Comparison of ENCODE assay signal across 1 cellular context in genomic region chr19:29671393-29672076, GRCh38.
A peak's percentile ranks its signal among the peaks of the same experiment; 100 is the strongest.
TF ChIP-seq lines count a peak whose summit lies in the region.

No MANE protein-coding gene starts in this region.

TF ChIP-seq in GM12878, 131 proteins besides CTCF, POLR2A, EP300 and RAD21 (continued from another document and continues in another):
- TF ChIP-seq ZNF687 (IDR thresholded peaks at IDR 0.05) (peak; percentile 89), TBL1XR1 (IDR thresholded peaks at IDR 0.05; ENCODE audit: low read depth, low read length) (no peak), SMARCA5 (IDR thresholded peaks at IDR 0.05) (no peak), SPI1 (IDR thresholded peaks at IDR 0.05; ENCODE audit: borderline replicate concordance, insufficient read depth, low read depth, low read length) (peak; percentile 39; the same call in 1 of the 2 replicates), RUNX3 (IDR thresholded peaks at IDR 0.05; ENCODE audit: low read length) (peak; percentile 73), TCF12 (IDR thresholded peaks at IDR 0.05; ENCODE audit: low read depth, low read length) (no peak), SUPT20H (IDR thresholded peaks at IDR 0.05; ENCODE audit: borderline replicate concordance, control insufficient read depth, low read depth, low read length) (no peak), SP1 (IDR thresholded peaks at IDR 0.05; ENCODE audit: low read depth, low read length) (no peak), NFIC (IDR thresholded peaks at IDR 0.05; ENCODE audit: low read depth, low read length) (peak; percentile 59; the same call in 1 of the 2 replicates), RAD51 (IDR thresholded peaks at IDR 0.05) (peak; percentile 69), EGR1 (IDR thresholded peaks at IDR 0.05; ENCODE audit: borderline replicate concordance in 1 of 2, low read depth in 2 of 2, low read length in 2 of 2) (no peak), TCF3 (IDR thresholded peaks at IDR 0.05; ENCODE audit: borderline replicate concordance, insufficient read depth, low read depth, low read length) (0 out of 2 replicates have a peak, but pooled peaks have one; percentile 12), SUZ12 (IDR thresholded peaks at IDR 0.05; ENCODE audit: unreplicated experiment) (no peak), PAX5 (IDR thresholded peaks at IDR 0.05; ENCODE audit: borderline replicate concordance, low read depth, low read length) (peak; percentile 90), RB1 (IDR thresholded peaks at IDR 0.05; ENCODE audit: borderline replicate concordance) (no peak), ATF7 (IDR thresholded peaks at IDR 0.05; ENCODE audit: low read depth) (peak; percentile 70), YY1 (IDR thresholded peaks at IDR 0.05; ENCODE audit: low read depth, low read length) (no peak), TAF1 (IDR thresholded peaks at IDR 0.05; ENCODE audit: borderline replicate concordance, low read depth, low read length) (0 out of 2 replicates have a peak, but pooled peaks have one; percentile 29), POU2F2 (IDR thresholded peaks at IDR 0.05; ENCODE audit: borderline replicate concordance, low read depth, low read length) (peak; percentile 63; the same call in 1 of the 3 replicates), YBX1 (IDR thresholded peaks at IDR 0.05) (no peak), IKZF1 (conservative IDR thresholded peaks at IDR 0.05) (peak; percentile 73), BACH1 (IDR thresholded peaks at IDR 0.05; ENCODE audit: borderline replicate concordance) (peak; percentile 96), IKZF2 (IDR thresholded peaks at IDR 0.05) (peak in 1 of 2 experiments; percentile 74; a peak in 2 of 4 replicates), NBN (IDR thresholded peaks at IDR 0.05) (no peak; the same call in none of the 2 replicates), BCL11A (IDR thresholded peaks at IDR 0.05; ENCODE audit: low read depth, low read length) (0 out of 2 replicates have a peak, but pooled peaks have one; percentile 6), MEF2B (IDR thresholded peaks at IDR 0.05; ENCODE audit: partially characterized antibody, poor library complexity, severe bottlenecking) (peak; percentile 72), CUX1 (IDR thresholded peaks at IDR 0.05; ENCODE audit: insufficient replicate concordance, low read depth, low read length) (no peak), CHD2 (IDR thresholded peaks at IDR 0.05; ENCODE audit: borderline replicate concordance, low read depth, low read length) (no peak), EED (IDR thresholded peaks at IDR 0.05; ENCODE audit: low read depth) (0 out of 2 replicates have a peak, but pooled peaks have one; percentile 22), MTA2 (IDR thresholded peaks at IDR 0.05; ENCODE audit: low read depth) (peak; percentile 28; the same call in 1 of the 2 replicates), FOS (IDR thresholded peaks at IDR 0.05; ENCODE audit: borderline replicate concordance, extremely low read depth, insufficient read length) (no peak), POLR2AphosphoS5 (IDR thresholded peaks at IDR 0.05; ENCODE audit: low read length) (0 out of 2 replicates have a peak, but pooled peaks have one; percentile 39), HDGF (IDR thresholded peaks at IDR 0.05) (peak; percentile 64; the same call in 1 of the 2 replicates), MEF2A (IDR thresholded peaks at IDR 0.05; ENCODE audit: insufficient read depth, low read depth, low read length) (peak; percentile 72; the same call in 1 of the 2 replicates), CREM (IDR thresholded peaks at IDR 0.05; ENCODE audit: low read depth) (peak; percentile 56; the same call in 1 of the 2 replicates), DPF2 (IDR thresholded peaks at IDR 0.05) (peak; percentile 79), TARDBP (IDR thresholded peaks at IDR 0.05; ENCODE audit: borderline replicate concordance) (peak; percentile 54; the same call in 1 of the 2 replicates), SMAD1 (IDR thresholded peaks at IDR 0.05; ENCODE audit: low read depth, partially characterized antibody) (peak; percentile 99), CREB1 (IDR thresholded peaks at IDR 0.05; ENCODE audit: low read depth) (peak; percentile 40; the same call in 1 of the 2 replicates), PML (IDR thresholded peaks at IDR 0.05; ENCODE audit: low read length) (no peak; the same call in 1 of the 2 replicates), HDAC2 (IDR thresholded peaks at IDR 0.05) (no peak)
- TF ChIP-seq, protein P1, sequence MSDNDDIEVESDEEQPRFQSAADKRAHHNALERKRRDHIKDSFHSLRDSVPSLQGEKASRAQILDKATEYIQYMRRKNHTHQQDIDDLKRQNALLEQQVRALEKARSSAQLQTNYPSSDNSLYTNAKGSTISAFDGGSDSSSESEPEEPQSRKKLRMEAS (IDR thresholded peaks at IDR 0.05; ENCODE audit: low read depth, low read length) = peak; percentile 90
- TF ChIP-seq, protein P2, sequence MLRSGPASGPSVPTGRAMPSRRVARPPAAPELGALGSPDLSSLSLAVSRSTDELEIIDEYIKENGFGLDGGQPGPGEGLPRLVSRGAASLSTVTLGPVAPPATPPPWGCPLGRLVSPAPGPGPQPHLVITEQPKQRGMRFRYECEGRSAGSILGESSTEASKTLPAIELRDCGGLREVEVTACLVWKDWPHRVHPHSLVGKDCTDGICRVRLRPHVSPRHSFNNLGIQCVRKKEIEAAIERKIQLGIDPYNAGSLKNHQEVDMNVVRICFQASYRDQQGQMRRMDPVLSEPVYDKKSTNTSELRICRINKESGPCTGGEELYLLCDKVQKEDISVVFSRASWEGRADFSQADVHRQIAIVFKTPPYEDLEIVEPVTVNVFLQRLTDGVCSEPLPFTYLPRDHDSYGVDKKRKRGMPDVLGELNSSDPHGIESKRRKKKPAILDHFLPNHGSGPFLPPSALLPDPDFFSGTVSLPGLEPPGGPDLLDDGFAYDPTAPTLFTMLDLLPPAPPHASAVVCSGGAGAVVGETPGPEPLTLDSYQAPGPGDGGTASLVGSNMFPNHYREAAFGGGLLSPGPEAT (IDR thresholded peaks at IDR 0.05; ENCODE audit: low read depth) = peak; percentile 82
- TF ChIP-seq, protein P3, sequence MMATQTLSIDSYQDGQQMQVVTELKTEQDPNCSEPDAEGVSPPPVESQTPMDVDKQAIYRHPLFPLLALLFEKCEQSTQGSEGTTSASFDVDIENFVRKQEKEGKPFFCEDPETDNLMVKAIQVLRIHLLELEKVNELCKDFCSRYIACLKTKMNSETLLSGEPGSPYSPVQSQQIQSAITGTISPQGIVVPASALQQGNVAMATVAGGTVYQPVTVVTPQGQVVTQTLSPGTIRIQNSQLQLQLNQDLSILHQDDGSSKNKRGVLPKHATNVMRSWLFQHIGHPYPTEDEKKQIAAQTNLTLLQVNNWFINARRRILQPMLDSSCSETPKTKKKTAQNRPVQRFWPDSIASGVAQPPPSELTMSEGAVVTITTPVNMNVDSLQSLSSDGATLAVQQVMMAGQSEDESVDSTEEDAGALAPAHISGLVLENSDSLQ (IDR thresholded peaks at IDR 0.05) = peak; percentile 31; the same call in 1 of the 2 replicates
- TF ChIP-seq, protein P4, sequence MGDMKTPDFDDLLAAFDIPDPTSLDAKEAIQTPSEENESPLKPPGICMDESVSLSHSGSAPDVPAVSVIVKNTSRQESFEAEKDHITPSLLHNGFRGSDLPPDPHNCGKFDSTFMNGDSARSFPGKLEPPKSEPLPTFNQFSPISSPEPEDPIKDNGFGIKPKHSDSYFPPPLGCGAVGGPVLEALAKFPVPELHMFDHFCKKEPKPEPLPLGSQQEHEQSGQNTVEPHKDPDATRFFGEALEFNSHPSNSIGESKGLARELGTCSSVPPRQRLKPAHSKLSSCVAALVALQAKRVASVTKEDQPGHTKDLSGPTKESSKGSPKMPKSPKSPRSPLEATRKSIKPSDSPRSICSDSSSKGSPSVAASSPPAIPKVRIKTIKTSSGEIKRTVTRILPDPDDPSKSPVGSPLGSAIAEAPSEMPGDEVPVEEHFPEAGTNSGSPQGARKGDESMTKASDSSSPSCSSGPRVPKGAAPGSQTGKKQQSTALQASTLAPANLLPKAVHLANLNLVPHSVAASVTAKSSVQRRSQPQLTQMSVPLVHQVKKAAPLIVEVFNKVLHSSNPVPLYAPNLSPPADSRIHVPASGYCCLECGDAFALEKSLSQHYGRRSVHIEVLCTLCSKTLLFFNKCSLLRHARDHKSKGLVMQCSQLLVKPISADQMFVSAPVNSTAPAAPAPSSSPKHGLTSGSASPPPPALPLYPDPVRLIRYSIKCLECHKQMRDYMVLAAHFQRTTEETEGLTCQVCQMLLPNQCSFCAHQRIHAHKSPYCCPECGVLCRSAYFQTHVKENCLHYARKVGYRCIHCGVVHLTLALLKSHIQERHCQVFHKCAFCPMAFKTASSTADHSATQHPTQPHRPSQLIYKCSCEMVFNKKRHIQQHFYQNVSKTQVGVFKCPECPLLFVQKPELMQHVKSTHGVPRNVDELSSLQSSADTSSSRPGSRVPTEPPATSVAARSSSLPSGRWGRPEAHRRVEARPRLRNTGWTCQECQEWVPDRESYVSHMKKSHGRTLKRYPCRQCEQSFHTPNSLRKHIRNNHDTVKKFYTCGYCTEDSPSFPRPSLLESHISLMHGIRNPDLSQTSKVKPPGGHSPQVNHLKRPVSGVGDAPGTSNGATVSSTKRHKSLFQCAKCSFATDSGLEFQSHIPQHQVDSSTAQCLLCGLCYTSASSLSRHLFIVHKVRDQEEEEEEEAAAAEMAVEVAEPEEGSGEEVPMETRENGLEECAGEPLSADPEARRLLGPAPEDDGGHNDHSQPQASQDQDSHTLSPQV (IDR thresholded peaks at IDR 0.05) = no peak
- TF ChIP-seq, protein P5, sequence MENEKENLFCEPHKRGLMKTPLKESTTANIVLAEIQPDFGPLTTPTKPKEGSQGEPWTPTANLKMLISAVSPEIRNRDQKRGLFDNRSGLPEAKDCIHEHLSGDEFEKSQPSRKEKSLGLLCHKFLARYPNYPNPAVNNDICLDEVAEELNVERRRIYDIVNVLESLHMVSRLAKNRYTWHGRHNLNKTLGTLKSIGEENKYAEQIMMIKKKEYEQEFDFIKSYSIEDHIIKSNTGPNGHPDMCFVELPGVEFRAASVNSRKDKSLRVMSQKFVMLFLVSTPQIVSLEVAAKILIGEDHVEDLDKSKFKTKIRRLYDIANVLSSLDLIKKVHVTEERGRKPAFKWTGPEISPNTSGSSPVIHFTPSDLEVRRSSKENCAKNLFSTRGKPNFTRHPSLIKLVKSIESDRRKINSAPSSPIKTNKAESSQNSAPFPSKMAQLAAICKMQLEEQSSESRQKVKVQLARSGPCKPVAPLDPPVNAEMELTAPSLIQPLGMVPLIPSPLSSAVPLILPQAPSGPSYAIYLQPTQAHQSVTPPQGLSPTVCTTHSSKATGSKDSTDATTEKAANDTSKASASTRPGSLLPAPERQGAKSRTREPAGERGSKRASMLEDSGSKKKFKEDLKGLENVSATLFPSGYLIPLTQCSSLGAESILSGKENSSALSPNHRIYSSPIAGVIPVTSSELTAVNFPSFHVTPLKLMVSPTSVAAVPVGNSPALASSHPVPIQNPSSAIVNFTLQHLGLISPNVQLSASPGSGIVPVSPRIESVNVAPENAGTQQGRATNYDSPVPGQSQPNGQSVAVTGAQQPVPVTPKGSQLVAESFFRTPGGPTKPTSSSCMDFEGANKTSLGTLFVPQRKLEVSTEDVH (IDR thresholded peaks at IDR 0.05; ENCODE audit: low read depth, partially characterized antibody) = no peak
